Comparison of ENCODE assay signal across 8 cellular contexts in the genomic region with DNA sequence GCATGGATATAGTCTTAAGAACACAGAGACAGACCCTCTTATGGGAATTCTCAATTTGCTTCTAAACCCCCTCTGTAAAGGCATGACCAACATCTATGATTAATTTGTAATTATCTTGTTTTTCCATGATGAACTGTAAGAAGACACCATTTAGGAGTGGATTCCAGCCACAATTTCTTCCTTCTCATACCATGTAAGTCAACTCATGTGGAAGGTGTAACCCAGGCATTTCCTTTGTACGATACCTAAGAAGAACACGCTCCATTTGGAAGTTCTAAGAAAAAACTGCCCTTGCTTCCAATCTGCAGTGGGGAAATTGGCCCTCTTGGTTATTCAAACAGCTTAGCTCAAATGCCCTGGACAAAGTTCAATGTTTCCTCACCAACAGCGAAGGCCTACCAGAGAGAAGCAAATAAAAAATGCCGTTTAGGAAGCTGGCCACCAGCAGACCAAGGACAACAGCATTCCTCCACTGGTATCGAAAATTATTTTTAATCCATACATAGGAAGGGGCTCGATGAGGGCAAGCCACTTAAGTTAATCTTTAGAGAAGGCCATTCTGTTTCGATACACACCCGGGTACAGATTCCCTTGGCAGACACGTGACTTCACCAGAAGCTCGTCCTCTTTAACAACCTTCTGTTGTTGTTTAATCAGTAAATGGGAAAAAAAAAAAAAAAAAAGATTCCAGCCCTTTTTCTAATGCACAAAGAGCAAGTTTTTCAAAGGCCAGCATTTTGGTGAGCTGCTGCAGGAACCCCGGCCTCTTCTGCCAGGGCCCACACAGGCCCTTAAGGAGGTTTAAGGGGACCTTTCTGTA. TPM values are rescaled to one million over a fixed set of nuclear protein-coding genes. Genes with fewer than 3 reads are reported as not detected.
DNase-seq lines count a peak whose midpoint lies in the region; TF ChIP-seq lines count a peak whose summit lies in the region.

No MANE protein-coding gene starts in this region.

- no peaks in the 10 kb centered on the region for H3K9me3 ChIP-seq in HAP-1
- no peaks in the 10 kb centered on the region for H3K9me3 ChIP-seq in smooth muscle cell (replicated peaks; ENCODE audit: low read depth)
- no peaks in the 10 kb centered on the region for H3K9me3 ChIP-seq in BE2C

- peaks cover 28% of the 10 kb centered on the region for H3K4me1 ChIP-seq in HAP-1
- peaks cover 25% of the 10 kb centered on the region for H3K4me1 ChIP-seq in smooth muscle cell (ENCODE audit: low read depth)
- H3K4me1 ChIP-seq in BE2C = no peaks in the 10 kb centered on the region

- H3K9ac ChIP-seq in smooth muscle cell (ENCODE audit: low read depth) = peak overlapping the region; percentile 63

- peaks cover 3% of the 10 kb centered on the region for H3F3A ChIP-seq in smooth muscle cell (ENCODE audit: low read depth)

- WGBS in smooth muscle cell (ENCODE audit: low lambda C conversion rate) = 45% methylated on average over 11 of the region's 11 CpGs

- peaks cover 69% of the 10 kb centered on the region for H3K79me2 ChIP-seq in smooth muscle cell (ENCODE audit: low read depth)

- H3K36me3 ChIP-seq in HAP-1 (replicated peaks) = peaks cover 7% of the 10 kb centered on the region
- no peaks in the 10 kb centered on the region for H3K36me3 ChIP-seq in smooth muscle cell (ENCODE audit: low read depth)
- H3K36me3 ChIP-seq in BE2C = no peaks in the 10 kb centered on the region

- peak overlapping the region; percentile 89 for H3K4me2 ChIP-seq in smooth muscle cell

- H2AFZ ChIP-seq in smooth muscle cell (ENCODE audit: low read depth) = no peak overlapping the region

- no peak for TF ChIP-seq CTCF in smooth muscle cell (IDR thresholded peaks at IDR 0.05; ENCODE audit: borderline replicate concordance, insufficient read depth, poor library complexity, severe bottlenecking)
- TF ChIP-seq CTCF in BE2C (IDR thresholded peaks at IDR 0.05; ENCODE audit: low read depth, low read length) = no peak

- H3K27me3 ChIP-seq in HAP-1 (ENCODE audit: low read depth) (no peaks in the 10 kb centered on the region), smooth muscle cell (ENCODE audit: low read depth) (no peaks in the 10 kb centered on the region), BE2C (no peaks in the 10 kb centered on the region)

- peak overlapping the region; percentile 88 for H3K27ac ChIP-seq in smooth muscle cell (ENCODE audit: low read depth)

- H3K4me3 ChIP-seq in HAP-1 = peak overlapping the region; percentile 61
- peak overlapping the region; percentile 17 for H3K4me3 ChIP-seq in iPS-11a (ENCODE audit: low read depth, low read length)
- H3K4me3 ChIP-seq in smooth muscle cell = peak overlapping the region; percentile 91
- no peak overlapping the region for H3K4me3 ChIP-seq in BE2C (ENCODE audit: low read depth, low read length)

- peaks cover 60% of the 10 kb centered on the region for H4K20me1 ChIP-seq in smooth muscle cell (ENCODE audit: low read depth)

- in situ Hi-C loops in HAP-1 (cut with MboI; ENCODE audit: low sequenced_read_pairs) = no loop called here

- DNase-seq in HAP-1 (ENCODE audit: low spot score in 2 of 2) (peak in 1 of 2 experiments; percentile 59), amniotic epithelial cell (ENCODE audit: low read depth) (peak; percentile 34), smooth muscle cell (lab: John Stamatoyannopoulos, UW; ENCODE audit: unreplicated experiment) (no peak), NOMO-1 (lab: John Stamatoyannopoulos, UW; ENCODE audit: unreplicated experiment in 2 of 2) (no peak), Kasumi-1 (lab: John Stamatoyannopoulos, UW) (no peak), DMS79 (lab: John Stamatoyannopoulos, UW) (no peak), BE2C (no peak)

RNA-seq across cellular contexts. Expression of a gene that starts 2.6 kb away (rescaled TPM):
- 31.1 and 32.5 TPM in 2 replicates for total RNA-seq in smooth muscle cell
- 49.9 and 53.9 TPM in 2 replicates for polyA plus RNA-seq in smooth muscle cell
- polyA plus RNA-seq in BE2C (2012; ENCODE audit: insufficient read depth, insufficient read length, low read depth) = 17.0 TPM

RNA-seq across cellular contexts. Expression of a gene that starts 2.6 kb away (rescaled TPM):
- total RNA-seq in smooth muscle cell = 15.7 and 23.6 TPM in 2 replicates
- 17.2 and 19.0 TPM in 2 replicates for polyA plus RNA-seq in smooth muscle cell
- polyA plus RNA-seq in BE2C (2012; ENCODE audit: insufficient read depth, insufficient read length, low read depth) = 10.7 TPM
